Comparison of ENCODE assay signal across 8 cellular contexts in the genomic region with DNA sequence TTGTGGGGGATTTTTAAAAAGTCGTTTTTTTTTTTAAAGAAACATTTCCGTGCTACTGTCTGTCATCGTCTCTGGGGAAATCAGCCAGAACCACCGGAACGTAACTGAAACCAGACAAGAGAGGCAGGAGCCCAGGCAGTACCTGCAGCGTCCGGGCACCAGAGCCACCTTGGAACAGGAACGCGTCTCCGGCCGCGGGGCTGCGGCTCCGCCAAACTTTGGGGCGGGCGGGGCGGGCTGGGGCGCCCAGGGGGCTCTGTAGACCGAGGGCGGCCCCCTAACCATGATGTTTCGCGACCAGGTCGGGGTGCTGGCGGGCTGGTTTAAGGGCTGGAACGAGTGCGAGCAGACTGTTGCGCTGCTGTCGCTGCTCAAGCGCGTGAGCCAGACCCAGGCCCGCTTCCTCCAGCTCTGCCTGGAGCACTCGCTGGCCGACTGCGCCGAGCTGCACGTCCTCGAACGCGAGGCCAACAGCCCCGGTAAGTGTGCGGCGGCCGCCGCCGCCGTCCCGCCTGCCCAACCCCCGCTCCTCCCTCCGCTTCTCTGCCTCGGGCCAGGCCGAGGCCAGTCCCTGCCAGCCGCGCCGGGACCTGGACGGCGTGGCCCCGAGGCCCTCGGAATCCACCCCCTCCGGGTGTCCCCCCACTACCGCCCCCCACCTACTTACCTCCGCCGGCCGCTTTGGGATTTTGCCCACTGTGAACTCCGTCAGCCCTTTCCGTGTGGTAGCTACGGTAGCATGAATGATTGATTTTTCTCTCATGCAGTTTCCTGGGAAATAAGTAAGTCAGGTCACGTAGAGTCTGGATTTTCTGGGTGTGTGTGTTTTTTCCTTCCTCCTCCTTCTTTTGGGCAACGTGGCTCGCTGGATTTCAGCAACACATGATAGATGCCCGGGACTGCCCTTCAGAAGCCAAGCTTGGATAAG. TPM values are rescaled to one million over a fixed set of nuclear protein-coding genes. Genes with fewer than 3 reads are reported as not detected.
DNase-seq lines count a peak whose midpoint lies in the region; ATAC-seq and TF ChIP-seq lines count a peak whose summit lies in the region.

No MANE protein-coding gene starts in this region.

- H3K27me3 ChIP-seq in CD4-positive, alpha-beta T cell (ENCODE audit: control insufficient read depth, insufficient read depth, low read length): peaks cover 12% of the 10 kb centered on the region
- H3K27me3 ChIP-seq in rectal smooth muscle tissue (ENCODE audit: control insufficient read depth, insufficient read depth, low read length): no peaks in the 10 kb centered on the region

- POLR2A ChIA-PET in CD4-positive, alpha-beta T cell (lab: Charles Lee): interaction anchor here (0.6 to 3.1 kb wide), 5 partner anchors 58 to 335 kb away, joined by 3 to 8 read pairs (median 3); a partner anchor contains a TSS

- H3K4me3 Mint-ChIP-seq in CD4-positive, alpha-beta T cell: peak overlapping the region; percentile 96
- peak overlapping the region; percentile 99 for H3K4me3 Mint-ChIP-seq in HFFc6

- no peak overlapping the region for H3K27ac ChIP-seq in CD4-positive, alpha-beta T cell (ENCODE audit: low read depth, low read length)
- peak overlapping the region; percentile 99 for H3K27ac ChIP-seq in rectal smooth muscle tissue (ENCODE audit: low read depth, low read length)

- in situ Hi-C loops in astrocyte of the spinal cord (cut with HindIII; ENCODE audit: low sequenced_read_pairs): no loop called here

- ATAC-seq in CD4-positive, alpha-beta T cell (ENCODE audit: poor library complexity): peak; percentile 17

- H3K9me3 ChIP-seq in CD4-positive, alpha-beta T cell (ENCODE audit: control insufficient read depth, low read length): peaks cover 7% of the 10 kb centered on the region

- H3K9me3 Mint-ChIP-seq in CD4-positive, alpha-beta T cell: peaks cover 2% of the 10 kb centered on the region
- peaks cover 9% of the 10 kb centered on the region for H3K9me3 Mint-ChIP-seq in HFFc6

- peak overlapping the region; percentile 78 for H3K27ac Mint-ChIP-seq in CD4-positive, alpha-beta T cell
- peak overlapping the region; percentile 95 for H3K27ac Mint-ChIP-seq in HFFc6

- peak; percentile 14 to 50 (median 21) for DNase-seq in CD4-positive, alpha-beta T cell
- DNase-seq in HFFc6: no peak
- peak; percentile 11 to 61 (median 31) for DNase-seq in T-helper 1 cell
- peak; percentile 55 for DNase-seq in astrocyte of the spinal cord (ENCODE audit: low read depth, low spot score)
- DNase-seq in hypothalamus (lab: John Stamatoyannopoulos, UW): peak in 43 of 51 donors; percentile 15 to 80 (median 42)
- DNase-seq in middle frontal gyrus (ENCODE audit: extremely low spot score, low spot score): no peak
- DNase-seq in NCI-H2029 treated with DMSO at 0.1 percent for 48 hours (lab: John Stamatoyannopoulos, UW): no peak

- H3K4me3 ChIP-seq in astrocyte of the spinal cord (ENCODE audit: low read depth, low read length) (peak overlapping the region; percentile 79), rectal smooth muscle tissue (ENCODE audit: low read length) (peak overlapping the region; percentile 90)

- H3K9ac ChIP-seq in rectal smooth muscle tissue (ENCODE audit: low read length): peak overlapping the region; percentile 66

- peaks cover 7% of the 10 kb centered on the region for H3K36me3 Mint-ChIP-seq in CD4-positive, alpha-beta T cell (ENCODE audit: low read depth)
- peaks cover 29% of the 10 kb centered on the region for H3K36me3 Mint-ChIP-seq in HFFc6 (ENCODE audit: low read depth)

- peaks cover 34% of the 10 kb centered on the region for H3K27me3 Mint-ChIP-seq in CD4-positive, alpha-beta T cell
- H3K27me3 Mint-ChIP-seq in HFFc6 (ENCODE audit: insufficient read depth): peaks cover 6% of the 10 kb centered on the region; the same call in 1 of the 2 replicates

- no peak for TF ChIP-seq CTCF in CD4-positive, alpha-beta T cell (IDR thresholded peaks at IDR 0.05)
- TF ChIP-seq CTCF in HFFc6 (IDR thresholded peaks at IDR 0.05): no peak
- TF ChIP-seq CTCF in astrocyte of the spinal cord (IDR thresholded peaks at IDR 0.05; ENCODE audit: low read depth, low read length): no peak

- CTCF ChIA-PET in CD4-positive, alpha-beta T cell (lab: Charles Lee): interaction anchor here (1.3 to 8.9 kb wide), 2 partner anchors 124 to 206 kb away, joined by 5 to 104 read pairs; no protein-coding TSS in a partner anchor

- peaks cover 22% of the 10 kb centered on the region for H3K4me1 ChIP-seq in rectal smooth muscle tissue (ENCODE audit: control insufficient read depth, insufficient read depth, low read length)

- peaks cover 15% of the 10 kb centered on the region for H3K4me1 Mint-ChIP-seq in CD4-positive, alpha-beta T cell (ENCODE audit: low read depth)
- H3K4me1 Mint-ChIP-seq in HFFc6 (ENCODE audit: low read depth): peaks cover 54% of the 10 kb centered on the region

- H3K36me3 ChIP-seq in rectal smooth muscle tissue (ENCODE audit: control insufficient read depth, insufficient read depth, low read length): no peaks in the 10 kb centered on the region

- intact Hi-C loops in CD4-positive, alpha-beta T cell (cut with DNase I, micrococcal nuclease): loop anchor here (5.0 to 10.0 kb wide), 7 partner anchors 59 to 597 kb away; a partner anchor contains a TSS

RNA-seq across cellular contexts. Expression of a gene that starts 1.0 kb away (rescaled TPM):
- 1 to 10 TPM; 1.9 to 2.3 TPM for total RNA-seq in CD4-positive, alpha-beta T cell
- 10 to 100 TPM; 33.8 to 53.7 (median 41.0) TPM for total RNA-seq in HFFc6 (2021; fragmentation: NEBNext Ultra II Directional; extraction: Animal tissue kit (Norgen Biotek cat#: 25700))

RNA-seq across cellular contexts. Expression of a gene that starts 58.2 kb away (rescaled TPM):
- 10 to 100 TPM; 34.5 to 42.8 TPM for total RNA-seq in CD4-positive, alpha-beta T cell
- 10 to 100 TPM; 11.3 to 13.1 (median 12.1) TPM for total RNA-seq in HFFc6 (2021; fragmentation: NEBNext Ultra II Directional; extraction: Animal tissue kit (Norgen Biotek cat#: 25700))

Comparison
In these comparisons a context has a peak if more than half of its experiments do, and no peak if none do; other contexts are left out.
1. DNase-seq: peak in CD4-positive, alpha-beta T cell (10 of 10), T-helper 1 cell (5 of 5), astrocyte of the spinal cord (single experiment) and hypothalamus (43 of 51); none in HFFc6 (single experiment), middle frontal gyrus (single experiment) and NCI-H2029 treated with DMSO at 0.1 percent for 48 hours (single experiment).
2. RNA of a gene that starts 1.0 kb away (total RNA-seq): 33.8 to 53.7 TPM in HFFc6; 1.9 to 2.3 TPM in CD4-positive, alpha-beta T cell; every median in the first group is over 10 times any median in the second.